30 cellular contexts compared by ENCODE assay signal in the genomic region with DNA sequence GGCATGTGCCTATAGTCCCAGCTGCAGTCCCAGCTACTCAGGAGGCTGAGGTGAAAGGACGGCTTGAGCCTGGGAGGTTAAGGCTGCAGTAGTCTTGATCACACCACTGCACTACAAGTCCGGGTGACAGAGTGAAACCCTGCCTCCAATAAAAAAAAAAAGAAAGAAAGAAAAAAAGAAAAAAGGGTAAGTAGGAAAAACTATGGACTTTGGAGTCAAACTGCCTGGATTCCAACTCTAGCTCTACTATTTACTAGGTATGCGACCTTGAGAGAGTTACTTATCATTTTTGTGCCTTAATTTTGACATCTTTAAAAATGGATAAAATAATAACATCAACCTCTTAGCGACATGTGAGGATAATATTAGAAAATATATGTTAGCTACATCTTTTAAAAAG.
"Had no signal": no experiment of that assay in that cellular context is flagged by ENCODE, and none has a peak within 500 bp of the region (broad histone marks: within the 10 kb centered on the region; RNA-seq: fewer than 3 reads in every experiment).

No MANE protein-coding gene starts in this region.

- H3K9ac ChIP-seq: neural progenitor cell, parathyroid adenoma had no signal

- FAIRE-seq: keratinocyte had no signal

- H3K27ac ChIP-seq: hepatocyte, left lung, neural progenitor cell, neutrophil, parathyroid adenoma, right atrium auricular region, skin epidermis, stomach, testis, thyroid gland, transverse colon, upper lobe of left lung, vagina had no signal

- H3K9me3 Mint-ChIP-seq: mesothelial cell of epicardium; naive B cell; natural killer cell; nephron progenitor cell; neural progenitor cell; stimulated activated naive B cell treated with anti-CD40 and anti-IgM and Interleukin-4, amounts not matched to agents 10 μg/mL and 1 μg/mL and 100 μg/mL, for 72 hours had no signal

- H3K27ac Mint-ChIP-seq: mesothelial cell of epicardium; natural killer cell; nephron progenitor cell; neural progenitor cell; stimulated activated naive B cell treated with anti-CD40 and anti-IgM and Interleukin-4, amounts not matched to agents 10 μg/mL and 1 μg/mL and 100 μg/mL, for 72 hours had no signal

- H3K27me3 Mint-ChIP-seq: naive B cell; stimulated activated naive B cell treated with anti-CD40 and anti-IgM and Interleukin-4, amounts not matched to agents 10 μg/mL and 1 μg/mL and 100 μg/mL, for 72 hours had no signal

- DNase-seq: kidney glomerular epithelial cell; left cardiac atrium; left lung; mesendoderm; naive B cell; natural killer cell; nephron progenitor cell; occipital lobe; stimulated activated CD4-positive, alpha-beta T cell treated with anti-CD3 and anti-CD28 coated beads, Interleukin-12 subunit alpha, Interleukin-12 subunit beta, amount 100 ng/mL, for 4 hours; stimulated activated CD4-positive, alpha-beta T cell treated with anti-CD3 and anti-CD28 coated beads, Interleukin-15, amount 100 ng/mL, for 24 hours; stimulated activated CD4-positive, alpha-beta T cell treated with anti-CD3 and anti-CD28 coated beads, Interleukin-2, amount 100 ng/mL, for 24 hours; stimulated activated CD4-positive, alpha-beta T cell treated with anti-CD3 and anti-CD28 coated beads, Interleukin-4, amount 100 ng/mL, for 1 hour; stimulated activated naive B cell treated with anti-CD40 and anti-IgM and Interleukin-4, amounts not matched to agents 10 μg/mL and 1 μg/mL and 100 μg/mL, for 72 hours; stimulated activated naive CD8-positive, alpha-beta T cell treated with anti-CD3 and anti-CD28 coated beads, Interleukin-15, Interleukin-2, amounts not matched to agents 100 U/mL and 50 U/mL, for 24 hours; stomach; testis; thyroid gland; transverse colon; upper lobe of left lung had no signal

- H3K4me3 ChIP-seq: hepatocyte, left lung, lung, neural progenitor cell, right atrium auricular region, skin epidermis, stomach, testis, thyroid gland, transverse colon, upper lobe of left lung, vagina had no signal

- H3K36me3 ChIP-seq: left lung, neural progenitor cell, neutrophil, right atrium auricular region, thyroid gland, transverse colon, upper lobe of left lung, vagina had no signal

- H3K27me3 ChIP-seq: hepatocyte, left lung, neural progenitor cell, neutrophil, right atrium auricular region, stomach, testis, thyroid gland, transverse colon, upper lobe of left lung, vagina had no signal

- H3K36me3 Mint-ChIP-seq: natural killer cell had no signal

- ATAC-seq: left cardiac atrium; left lung; natural killer cell; sciatic nerve; stimulated activated naive B cell treated with anti-CD40 and anti-IgM and Interleukin-4, amounts not matched to agents 10 μg/mL and 1 μg/mL and 100 μg/mL, for 72 hours; stimulated activated naive CD8-positive, alpha-beta T cell treated with anti-CD3 and anti-CD28 coated beads, Interleukin-15, Interleukin-2, amounts not matched to agents 100 U/mL and 50 U/mL, for 24 hours had no signal

- H2AFZ ChIP-seq: hepatocyte, neural progenitor cell, parathyroid adenoma had no signal

- H3K9me3 ChIP-seq: left lung, neutrophil, right atrium auricular region, stomach, testis, thyroid gland, transverse colon, upper lobe of left lung, vagina had no signal

- H3K4me2 ChIP-seq: hepatocyte, neural progenitor cell had no signal

- H3K4me3 Mint-ChIP-seq: mesothelial cell of epicardium; naive B cell; natural killer cell; nephron progenitor cell; neural progenitor cell; stimulated activated naive B cell treated with anti-CD40 and anti-IgM and Interleukin-4, amounts not matched to agents 10 μg/mL and 1 μg/mL and 100 μg/mL, for 72 hours had no signal
